22 cellular contexts compared by ENCODE assay signal in the genomic region with DNA sequence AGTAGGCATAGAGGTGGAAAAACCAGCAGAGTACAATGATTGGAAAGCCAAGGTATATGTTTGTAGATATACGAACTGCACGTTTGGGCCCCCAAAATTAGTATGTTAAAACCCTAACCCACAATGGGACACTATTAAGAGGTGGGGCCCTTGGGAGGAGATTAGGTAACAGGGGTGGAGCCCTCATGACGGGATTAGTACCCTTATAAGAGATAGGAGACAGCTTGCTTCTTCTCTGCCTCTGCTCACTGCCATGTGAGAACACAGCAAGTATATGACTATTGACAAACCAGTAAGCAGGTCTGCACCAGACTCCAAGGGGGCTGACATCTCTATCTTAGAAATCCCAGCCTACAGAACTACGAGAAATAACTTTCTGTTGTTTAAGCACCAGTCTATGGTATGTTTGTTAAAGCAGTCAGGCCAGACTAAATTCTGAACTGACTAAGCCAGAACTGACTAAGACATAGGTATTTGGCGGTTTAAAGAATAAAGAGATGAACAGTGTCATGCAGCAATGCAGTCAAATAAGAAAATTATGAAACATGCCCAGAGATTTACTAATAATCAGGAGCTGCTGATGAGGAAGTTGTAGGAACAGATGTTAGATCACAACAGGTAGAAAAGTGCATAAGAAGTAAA.
DNase-seq lines count a peak whose midpoint lies in the region; ATAC-seq and TF ChIP-seq lines count a peak whose summit lies in the region.
"Had no signal": no experiment of that assay in that cellular context is flagged by ENCODE, and none has a peak within 500 bp of the region (broad histone marks: within the 10 kb centered on the region; RNA-seq: fewer than 3 reads in every experiment).

No MANE protein-coding gene starts in this region.

- H3K14ac ChIP-seq in mesenchymal stem cell (ENCODE audit: low read length in 2 of 2): no peak overlapping the region

- POLR2A ChIA-PET in RWPE1 (lab: Yijun Ruan, JAX; ENCODE audit: low non-redundant PET): no interaction called here

- H2AK5ac ChIP-seq in mesenchymal stem cell (ENCODE audit: low read length, severe bottlenecking): no peak overlapping the region

- H3K9ac ChIP-seq in mesenchymal stem cell (ENCODE audit: low read length): no peak overlapping the region

- H3K27me3 ChIP-seq in mesenchymal stem cell (ENCODE audit: control insufficient read depth in 1 of 2, insufficient read depth in 1 of 2, low read length in 2 of 2) (no peaks in the 10 kb centered on the region), aorta (ENCODE audit: control insufficient read depth in 1 of 2, insufficient read depth in 2 of 2, low read length in 1 of 2) (no peaks in the 10 kb centered on the region)
- H3K27me3 ChIP-seq: gastroesophageal sphincter, pancreas had no signal

- peaks cover 17 to 30% (median 26%) of the 10 kb centered on the region in 3 donors for H3K36me3 Mint-ChIP-seq in immature natural killer cell

- H3K4me1 ChIP-seq in mesenchymal stem cell (ENCODE audit: control insufficient read depth, insufficient read depth, low read depth, low read length) (no peaks in the 10 kb centered on the region), aorta (ENCODE audit: control insufficient read depth in 1 of 2, insufficient read depth in 2 of 2, low read length in 2 of 2) (peaks cover 0 to 2% of the 10 kb centered on the region in 2 donors)
- H3K4me1 ChIP-seq: gastroesophageal sphincter had no signal

- no peak overlapping the region for H4K8ac ChIP-seq in mesenchymal stem cell (ENCODE audit: low read length)

- no peak overlapping the region for H2BK12ac ChIP-seq in mesenchymal stem cell (ENCODE audit: low read length in 2 of 2)

- no peak overlapping the region for H3K18ac ChIP-seq in mesenchymal stem cell (ENCODE audit: low read depth in 1 of 2, low read length in 2 of 2)

- H3K27me3 Mint-ChIP-seq in immature natural killer cell (ENCODE audit: low read depth in 3 of 3): peaks cover 0 to 2% (median 0%) of the 10 kb centered on the region in 3 donors
- H3K27me3 Mint-ChIP-seq: activated CD4-positive, alpha-beta T cell treated with anti-CD3 and anti-CD28 coated beads, Interleukin-2, amount 10 ng/mL, durations not matched to agents 7 days and 5 days; activated naive CD4-positive, alpha-beta T cell treated with anti-CD3 and anti-CD28 coated beads, Interleukin-2, amount 50 U/mL, for 24 hours; IgD-negative memory B cell had no signal

- WGBS in mesenchymal stem cell: 92% methylated on average over 3 of the region's 5 CpGs
- 80 to 87% methylated on average over 5 of the region's 5 CpGs for WGBS in aorta, 2 donors

- peaks cover 6% of the 10 kb centered on the region for H3K79me1 ChIP-seq in mesenchymal stem cell (replicated peaks; ENCODE audit: low read length, poor library complexity, severe bottlenecking)

- H3K4me1 Mint-ChIP-seq in immature natural killer cell: no peaks in the 10 kb centered on the region
- H3K4me1 Mint-ChIP-seq: activated CD4-positive, alpha-beta T cell treated with anti-CD3 and anti-CD28 coated beads, Interleukin-2, amount 10 ng/mL, durations not matched to agents 7 days and 5 days; activated naive CD4-positive, alpha-beta T cell treated with anti-CD3 and anti-CD28 coated beads, Interleukin-2, amount 50 U/mL, for 24 hours had no signal

- CTCF ChIA-PET in RWPE1 (lab: Yijun Ruan, JAX): no interaction called here

- H3K27ac Mint-ChIP-seq in immature natural killer cell: no peak overlapping the region
- H3K27ac Mint-ChIP-seq: activated CD4-positive, alpha-beta T cell treated with anti-CD3 and anti-CD28 coated beads, Interleukin-2, amount 10 ng/mL, durations not matched to agents 7 days and 5 days; activated naive CD4-positive, alpha-beta T cell treated with anti-CD3 and anti-CD28 coated beads, Interleukin-2, amount 50 U/mL, for 24 hours; GM23338; IgD-negative memory B cell had no signal

- H2BK5ac ChIP-seq in mesenchymal stem cell (ENCODE audit: low read depth, low read length, poor library complexity, severe bottlenecking): no peak overlapping the region

- H3K4me2 ChIP-seq in mesenchymal stem cell (ENCODE audit: low read length, poor library complexity, severe bottlenecking): no peak overlapping the region
- H3K4me2 ChIP-seq: GM23338 had no signal

- ATAC-seq in aorta (ENCODE audit: low FRiP score): no peak
- ATAC-seq: gastroesophageal sphincter, GM23338, Panc1, pancreas, SK-N-SH treated with all-trans-retinoic acid at 6 μM for 48 hours had no signal

- H4K91ac ChIP-seq in mesenchymal stem cell (ENCODE audit: low read length): no peak overlapping the region

- H3K27ac ChIP-seq in RWPE1: no peak overlapping the region
- H3K27ac ChIP-seq in epithelial cell of prostate: peak overlapping the region; percentile 84
- H3K27ac ChIP-seq in mesenchymal stem cell (ENCODE audit: low read length, poor library complexity, severe bottlenecking): peak overlapping the region; percentile 26
- H3K27ac ChIP-seq in aorta (ENCODE audit: low read depth in 1 of 2, low read length in 2 of 2): no peak overlapping the region
- H3K27ac ChIP-seq: gastroesophageal sphincter, pancreas had no signal

- H3K36me3 ChIP-seq in mesenchymal stem cell (ENCODE audit: control insufficient read depth in 1 of 2, insufficient read depth in 2 of 2, low read depth in 1 of 2, low read length in 2 of 2): peaks cover 0 to 38% of the 10 kb centered on the region in 2 experiments
- H3K36me3 ChIP-seq in aorta (ENCODE audit: control insufficient read depth in 1 of 2, insufficient read depth in 2 of 2, low read length in 1 of 2): no peaks in the 10 kb centered on the region

- no peaks in the 10 kb centered on the region for H3K9me3 Mint-ChIP-seq in immature natural killer cell
- H3K9me3 Mint-ChIP-seq: activated naive CD4-positive, alpha-beta T cell treated with anti-CD3 and anti-CD28 coated beads, Interleukin-2, amount 50 U/mL, for 24 hours; GM23338 had no signal

- TF ChIP-seq CTCF in RWPE1 (conservative IDR thresholded peaks at IDR 0.05; ENCODE audit: low read depth): no peak

- no peak overlapping the region for H2AFZ ChIP-seq in mesenchymal stem cell (ENCODE audit: low read depth, low read length)
- H2AFZ ChIP-seq: GM23338 had no signal

- intact Hi-C loops in aorta (cut with DNase I): no loop called here

- no peak overlapping the region for H2BK15ac ChIP-seq in mesenchymal stem cell (ENCODE audit: low read depth, poor library complexity, severe bottlenecking)

- H3K23ac ChIP-seq in mesenchymal stem cell (ENCODE audit: low read length in 2 of 2): no peak overlapping the region

- no peak overlapping the region for H3K4me3 Mint-ChIP-seq in immature natural killer cell
- H3K4me3 Mint-ChIP-seq: activated CD4-positive, alpha-beta T cell treated with anti-CD3 and anti-CD28 coated beads, Interleukin-2, amount 10 ng/mL, durations not matched to agents 7 days and 5 days; activated naive CD4-positive, alpha-beta T cell treated with anti-CD3 and anti-CD28 coated beads, Interleukin-2, amount 50 U/mL, for 24 hours; GM23338; IgD-negative memory B cell had no signal

- DNase-seq in EH (ENCODE audit: low read depth) (peak; percentile 65), RWPE1 (ENCODE audit: low spot score) (peak; percentile 34), epithelial cell of prostate (ENCODE audit: low read depth, low spot score) (peak; percentile 44), mesenchymal stem cell (no peak), immature natural killer cell (no peak), dermis blood vessel endothelial cell (no peak), aorta (no peak)
- no peak for DNase-seq in NK-92 treated with Interleukin-12 subunit alpha and Interleukin-12 subunit beta, amount 100 ng/mL, for 24 hours (lab: John Stamatoyannopoulos, UW)
- DNase-seq: activated CD4-positive, alpha-beta T cell treated with anti-CD3 and anti-CD28 coated beads, Interleukin-2, amount 10 ng/mL, durations not matched to agents 7 days and 5 days; activated T-cell treated with anti-CD3 and anti-CD28 coated beads for 4 hours; effector memory CD4-positive, alpha-beta T cell; NCI-H1048; NCI-H526 treated with DMSO at 0.1 percent for 48 hours; pancreas; stimulated activated CD4-positive, alpha-beta T cell treated with anti-CD3 and anti-CD28 coated beads, Interleukin-4, amount 100 ng/mL, for 24 hours; stimulated activated CD8-positive, alpha-beta memory T cell treated with anti-CD3 and anti-CD28 coated beads, Interleukin-4, amount 100 ng/mL, for 48 hours had no signal

- no peak overlapping the region for H2BK120ac ChIP-seq in mesenchymal stem cell (ENCODE audit: low read depth, low read length)

- H3K4me3 ChIP-seq in mesenchymal stem cell (ENCODE audit: insufficient read depth in 1 of 2, low read depth in 1 of 2, low read length in 2 of 2) (no peak overlapping the region), aorta (ENCODE audit: low read length in 2 of 2) (no peak overlapping the region)
- H3K4me3 ChIP-seq: gastroesophageal sphincter, GM23338, pancreas had no signal

- no peak overlapping the region for H3K4ac ChIP-seq in mesenchymal stem cell (ENCODE audit: low read depth in 1 of 2, low read length in 2 of 2)

- H3K9me3 ChIP-seq in mesenchymal stem cell (ENCODE audit: control insufficient read depth, low read length) (no peaks in the 10 kb centered on the region), aorta (ENCODE audit: control insufficient read depth, low read length) (no peaks in the 10 kb centered on the region)
- H3K9me3 ChIP-seq: gastroesophageal sphincter, pancreas had no signal

Comparison
In these comparisons a context has a peak if more than half of its experiments do, and no peak if none do; other contexts are left out.
1. DNase-seq: peak in EH (single experiment), RWPE1 (single experiment) and epithelial cell of prostate (single experiment); none in mesenchymal stem cell (single experiment), NK-92 treated with Interleukin-12 subunit alpha and Interleukin-12 subunit beta, amount 100 ng/mL, for 24 hours (single experiment), immature natural killer cell (0 of 3), dermis blood vessel endothelial cell (single experiment) and aorta (0 of 2).
2. H3K27ac ChIP-seq: peak in epithelial cell of prostate (single experiment) and mesenchymal stem cell (single experiment); none in RWPE1 (single experiment) and aorta (0 of 2).